In the genomic region with DNA sequence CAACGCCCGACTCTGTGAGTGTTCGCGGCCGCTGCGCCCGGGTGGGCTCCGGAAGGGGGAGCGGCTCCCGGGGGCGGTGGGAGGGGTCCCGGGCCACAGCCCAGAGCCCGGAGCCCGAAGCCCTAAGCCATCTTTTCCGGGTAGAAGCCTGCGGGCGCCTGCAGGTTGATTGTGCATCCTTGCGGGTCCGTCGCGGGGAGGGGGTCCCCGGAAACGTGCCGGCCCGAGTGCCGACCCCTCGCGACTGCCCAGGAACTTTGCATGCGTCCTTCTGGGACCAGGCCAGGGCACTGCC, we compare ENCODE assay signal across 8 cellular contexts. TPM values are rescaled to one million over a fixed set of nuclear protein-coding genes. Genes with fewer than 3 reads are reported as not detected.
DNase-seq lines count a peak whose midpoint lies in the region; ATAC-seq, FAIRE-seq and TF ChIP-seq lines count a peak whose summit lies in the region.

No MANE protein-coding gene starts in this region.

- no peak for TF ChIP-seq POLR2A in A549 (IDR thresholded peaks at IDR 0.05; ENCODE audit: low read length)

- H3K9ac ChIP-seq in stomach smooth muscle (ENCODE audit: low read length in 2 of 2) = peak overlapping the region; percentile 69 to 81

- peak overlapping the region; percentile 85 for H3K4me2 ChIP-seq in A549

- H3K27ac ChIP-seq in A549 (peak overlapping the region; percentile 90 to 98), stomach smooth muscle (ENCODE audit: low read length) (no peak overlapping the region)

- no peak for TF ChIP-seq CTCF in A549 (IDR thresholded peaks at IDR 0.05)
- no peak for TF ChIP-seq CTCF in endothelial cell (IDR thresholded peaks at IDR 0.05; ENCODE audit: unreplicated experiment)

- H3K4me1 Mint-ChIP-seq in endothelial cell (ENCODE audit: unreplicated experiment) = peaks cover 31% of the 10 kb centered on the region
- peaks cover 30 to 65% (median 55%) of the 10 kb centered on the region in 4 donors for H3K4me1 Mint-ChIP-seq in naive thymus-derived CD8-positive, alpha-beta T cell

- no peaks in the 10 kb centered on the region for H3K36me3 ChIP-seq in stomach smooth muscle (ENCODE audit: control insufficient read depth in 2 of 2, insufficient read depth in 2 of 2, low read length in 2 of 2)

- WGBS in A549 (ENCODE audit: missing lambda C conversion rate) = 1% methylated on average over 11 of the region's 29 CpGs

- no peaks in the 10 kb centered on the region for H3K9me3 Mint-ChIP-seq in endothelial cell (ENCODE audit: unreplicated experiment)
- H3K9me3 Mint-ChIP-seq in naive thymus-derived CD8-positive, alpha-beta T cell = no peaks in the 10 kb centered on the region

- H3K4me3 ChIP-seq in A549 (peak overlapping the region; percentile 87), stomach smooth muscle (ENCODE audit: low read length in 2 of 2) (peak overlapping the region; percentile 83 to 88)

- peaks cover 8% of the 10 kb centered on the region for H3K36me3 Mint-ChIP-seq in endothelial cell (ENCODE audit: low read depth, unreplicated experiment)
- H3K36me3 Mint-ChIP-seq in naive thymus-derived CD8-positive, alpha-beta T cell = peaks cover 0 to 19% (median 0%) of the 10 kb centered on the region in 3 donors

- peaks cover 5 to 11% of the 10 kb centered on the region in 2 donors for H3K27me3 ChIP-seq in stomach smooth muscle (ENCODE audit: control insufficient read depth in 1 of 2, insufficient read depth in 2 of 2, low read length in 2 of 2)

- DNase-seq in A549 (ENCODE audit: low read depth in 1 of 2, low spot score in 1 of 2) = peak in 1 of 2 experiments; percentile 35
- DNase-seq in HuH-7 (ENCODE audit: low spot score) = peak; percentile 55
- DNase-seq in activated CD4-positive, alpha-beta T cell treated with anti-CD3 and anti-CD28 coated beads, Interleukin-2, amount 50 U/mL, for 4 hours = peak; percentile 35 to 47
- DNase-seq in endothelial cell (ENCODE audit: low spot score) = peak; percentile 82
- peak in 8 of 10 donors; percentile 51 to 83 (median 67) for DNase-seq in naive thymus-derived CD8-positive, alpha-beta T cell
- DNase-seq in cerebellar nuclear complex (lab: John Stamatoyannopoulos, UW) = no peak

- ATAC-seq in A549 (no peak), GM19324 (IDR thresholded peaks at IDR 0.05; ENCODE audit: low FRiP score, unreplicated experiment) (peak; percentile 61)
- peak; percentile 43 to 59 for ATAC-seq in naive thymus-derived CD8-positive, alpha-beta T cell

- H3K27me3 Mint-ChIP-seq in endothelial cell (ENCODE audit: unreplicated experiment) = peaks cover 2% of the 10 kb centered on the region
- H3K27me3 Mint-ChIP-seq in naive thymus-derived CD8-positive, alpha-beta T cell = no peaks in the 10 kb centered on the region

- CTCF ChIA-PET in A549 (lab: Yijun Ruan, JAX) = interaction anchor here (1.0 to 2.3 kb wide), 9 partner anchors 9 to 127 kb away, joined by 3 to 11 read pairs (median 4); no protein-coding TSS in a partner anchor

- POLR2A ChIA-PET in A549 (lab: Yijun Ruan, JAX) = interaction anchor here (1.0 kb wide), 3 partner anchors 33 to 222 kb away, joined by 3 to 8 read pairs (median 6); partner anchors contain the start of genes PCED1A and VPS16
- POLR2A ChIA-PET in naive thymus-derived CD8-positive, alpha-beta T cell (lab: Charles Lee) = interaction anchor here (1.0 to 1.9 kb wide), 6 partner anchors 9 to 221 kb away, joined by 3 to 13 read pairs (median 5); partner anchors contain the start of genes NOP56, PCED1A and VPS16

- H3K4me1 ChIP-seq in A549 (peaks cover 28% of the 10 kb centered on the region), stomach smooth muscle (ENCODE audit: control insufficient read depth, insufficient read depth, low read length) (peaks cover 37% of the 10 kb centered on the region)

- peak overlapping the region; percentile 48 for H3K27ac Mint-ChIP-seq in endothelial cell (ENCODE audit: unreplicated experiment)
- H3K27ac Mint-ChIP-seq in naive thymus-derived CD8-positive, alpha-beta T cell = peak overlapping the region in 9 of 10 donors; percentile 63 to 91 (median 82)

- no peak for TF ChIP-seq EP300 in A549 (IDR thresholded peaks at IDR 0.05)

- H3K9me3 ChIP-seq in A549 (no peaks in the 10 kb centered on the region), stomach smooth muscle (ENCODE audit: control insufficient read depth in 2 of 2, low read length in 2 of 2) (no peaks in the 10 kb centered on the region)

- H3K4me3 Mint-ChIP-seq in endothelial cell (ENCODE audit: unreplicated experiment) = peak overlapping the region; percentile 91
- peak overlapping the region; percentile 80 to 96 (median 90) for H3K4me3 Mint-ChIP-seq in naive thymus-derived CD8-positive, alpha-beta T cell

- TF ChIP-seq RAD21 in A549 (conservative IDR thresholded peaks at IDR 0.05 in 1 of 2, IDR thresholded peaks at IDR 0.05 in 1 of 2) = no peak

- FAIRE-seq in A549 (lab: Jason Lieb, UNC) = no peak

TF ChIP-seq in A549, 52 proteins besides CTCF, POLR2A, EP300 and RAD21:
- TF ChIP-seq CHD2 (IDR thresholded peaks at IDR 0.05; ENCODE audit: low read length, partially characterized antibody) (no peak), RNF2 (IDR thresholded peaks at IDR 0.05; ENCODE audit: borderline replicate concordance, low read depth) (no peak), SMC3 (IDR thresholded peaks at IDR 0.05) (no peak), JUN (IDR thresholded peaks at IDR 0.05) (no peak), MAFK (IDR thresholded peaks at IDR 0.05; ENCODE audit: partially characterized antibody) (no peak), FOSB (CRISPR knock-in tag; IDR thresholded peaks at IDR 0.05) (no peak)
TF ChIP-seq in A549: peak in this region for 0.

RNA-seq across cellular contexts. Expression of gene PTPRA, which starts 0.4 kb away (rescaled TPM):
- polyA plus RNA-seq in A549 (2011; rRNA removed) (74.4 and 83.2 TPM in 2 replicates), A549 (2017; fragmentation: RNase III; extraction: RNeasy Plus Mini Kit Qiagen cat#74134 plus additional on column Dnase treatment) (26.5 to 29.8 TPM (median 29.2 TPM) in 3 replicates)
- polyA plus RNA-seq in A549 (2012; cell fraction: cytosol; rRNA removed) = 31.2 and 35.6 TPM in 2 replicates
- 27.9 and 32.4 TPM in 2 replicates for polyA plus RNA-seq in A549 (2012; cell fraction: nucleus; rRNA removed)
- 37.1 and 46.2 TPM in 2 replicates for polyA minus RNA-seq in A549 (2011; rRNA and poly(A)+ RNA removed)
- 59.9 TPM for total RNA-seq in endothelial cell (ENCODE audit: unreplicated experiment)
- total RNA-seq in naive thymus-derived CD8-positive, alpha-beta T cell = 100 to 1,000 TPM in 1 of 2 experiments, 10 to 100 TPM in 1; 90.1 to 106 TPM
- 10 to 100 TPM; 24.6 to 51.4 (median 30.8) TPM for polyA plus RNA-seq in naive thymus-derived CD8-positive, alpha-beta T cell

RNA-seq across cellular contexts. Expression of gene VPS16, which starts 33.1 kb away (rescaled TPM):
- polyA plus RNA-seq in A549 (2011; rRNA removed) (33.0 and 35.5 TPM in 2 replicates), A549 (2017; fragmentation: RNase III; extraction: RNeasy Plus Mini Kit Qiagen cat#74134 plus additional on column Dnase treatment) (34.3 to 38.2 TPM (median 37.5 TPM) in 3 replicates)
- 41.2 and 43.3 TPM in 2 replicates for polyA plus RNA-seq in A549 (2012; cell fraction: cytosol; rRNA removed)
- polyA plus RNA-seq in A549 (2012; cell fraction: nucleus; rRNA removed) = 161 and 181 TPM in 2 replicates
- 47.5 and 50.4 TPM in 2 replicates for polyA minus RNA-seq in A549 (2011; rRNA and poly(A)+ RNA removed)
- total RNA-seq in endothelial cell (ENCODE audit: unreplicated experiment) = 43.3 TPM
- 10 to 100 TPM; 57.6 to 57.8 TPM for total RNA-seq in naive thymus-derived CD8-positive, alpha-beta T cell
- polyA plus RNA-seq in naive thymus-derived CD8-positive, alpha-beta T cell = 10 to 100 TPM; 34.6 to 40.6 (median 39.3) TPM

RNA-seq across cellular contexts. Expression of gene PCED1A, which starts 33.2 kb away (rescaled TPM):
- polyA plus RNA-seq in A549 (2011; rRNA removed) = 25.7 and 31.4 TPM in 2 replicates
- polyA plus RNA-seq in A549 (2012; cell fraction: cytosol; rRNA removed) = 36.6 and 38.1 TPM in 2 replicates
- 248 and 268 TPM in 2 replicates for polyA plus RNA-seq in A549 (2012; cell fraction: nucleus; rRNA removed)
- polyA plus RNA-seq in A549 (2017; fragmentation: RNase III; extraction: RNeasy Plus Mini Kit Qiagen cat#74134 plus additional on column Dnase treatment) = 30.5 to 43.8 TPM (median 43.2 TPM) in 3 replicates
- polyA minus RNA-seq in A549 (2011; rRNA and poly(A)+ RNA removed) = 13.2 and 17.7 TPM in 2 replicates
- total RNA-seq in endothelial cell (ENCODE audit: unreplicated experiment) = 30.9 TPM
- 100 to 1,000 TPM in 1 of 2 experiments, 10 to 100 TPM in 1; 89.5 to 101 TPM for total RNA-seq in naive thymus-derived CD8-positive, alpha-beta T cell
- 10 to 100 TPM; 21.9 to 29.6 (median 23.6) TPM for polyA plus RNA-seq in naive thymus-derived CD8-positive, alpha-beta T cell

RNA-seq across cellular contexts. Expression of gene TMEM239, which starts 57.5 kb away (rescaled TPM):
- polyA plus RNA-seq in A549 (2011; rRNA removed) (not detected in 2 replicates), A549 (2017; fragmentation: RNase III; extraction: RNeasy Plus Mini Kit Qiagen cat#74134 plus additional on column Dnase treatment) (not detected in 3 replicates)
- polyA plus RNA-seq in A549 (2012; cell fraction: cytosol; rRNA removed) = 0.10 TPM in 1 of 2 replicates, not detected in the other
- 0.19 and 1.1 TPM in 2 replicates for polyA plus RNA-seq in A549 (2012; cell fraction: nucleus; rRNA removed)
- polyA minus RNA-seq in A549 (2011; rRNA and poly(A)+ RNA removed) = not detected in 2 replicates
- not detected for total RNA-seq in endothelial cell (ENCODE audit: unreplicated experiment)
- total RNA-seq in naive thymus-derived CD8-positive, alpha-beta T cell = not detected
- not detected for polyA plus RNA-seq in naive thymus-derived CD8-positive, alpha-beta T cell

RNA-seq across cellular contexts. Expression of gene C20orf141, which starts 58.9 kb away (rescaled TPM):
- polyA plus RNA-seq in A549 (2011; rRNA removed) (0.16 and 0.24 TPM in 2 replicates), A549 (2017; fragmentation: RNase III; extraction: RNeasy Plus Mini Kit Qiagen cat#74134 plus additional on column Dnase treatment) (0.29 to 0.56 TPM (median 0.54 TPM) in 3 replicates)
- 0.23 TPM in 1 of 2 replicates, not detected in the other for polyA plus RNA-seq in A549 (2012; cell fraction: cytosol; rRNA removed)
- 0.21 and 0.58 TPM in 2 replicates for polyA plus RNA-seq in A549 (2012; cell fraction: nucleus; rRNA removed)
- 0.54 and 1.5 TPM in 2 replicates for polyA minus RNA-seq in A549 (2011; rRNA and poly(A)+ RNA removed)
- total RNA-seq in endothelial cell (ENCODE audit: unreplicated experiment) = not detected
- total RNA-seq in naive thymus-derived CD8-positive, alpha-beta T cell = not detected
- not detected for polyA plus RNA-seq in naive thymus-derived CD8-positive, alpha-beta T cell

Comparison
In these comparisons a context has a peak if more than half of its experiments do, and no peak if none do; other contexts are left out.
1. ATAC-seq: peak in GM19324 (single experiment) and naive thymus-derived CD8-positive, alpha-beta T cell (2 of 2); none in A549 (0 of 2).
2. DNase-seq: peak in HuH-7 (single experiment), activated CD4-positive, alpha-beta T cell treated with anti-CD3 and anti-CD28 coated beads, Interleukin-2, amount 50 U/mL, for 4 hours (2 of 2), endothelial cell (single experiment) and naive thymus-derived CD8-positive, alpha-beta T cell (8 of 10); none in cerebellar nuclear complex (0 of 2).